ENCODE assay signal across 18 cellular contexts in genomic region chr10:95438781-95439180, GRCh38.
"Had no signal": no experiment of that assay in that cellular context is flagged by ENCODE, and none has a peak within 500 bp of the region (broad histone marks: within the 10 kb centered on the region; RNA-seq: fewer than 3 reads in every experiment).

No MANE protein-coding gene starts in this region.

- H3K36me3 ChIP-seq: breast epithelium, neutrophil had no signal

- H3K4me1 ChIP-seq: breast epithelium had no signal

- H3K9me3 ChIP-seq: breast epithelium, neutrophil, SK-N-SH, upper lobe of left lung had no signal

- H3K27ac ChIP-seq: breast epithelium, neutrophil had no signal

- H3K4me3 ChIP-seq: breast epithelium, upper lobe of left lung had no signal

- H3K27me3 ChIP-seq: breast epithelium, neutrophil, upper lobe of left lung had no signal

- DNase-seq: activated CD4-positive, alpha-beta T cell treated with anti-CD3 and anti-CD28 coated beads for 1 hour; activated CD4-positive, alpha-beta T cell treated with anti-CD3 and anti-CD28 coated beads, Interleukin-2, amount 50 U/mL, for 4 hours; activated naive CD4-positive, alpha-beta T cell; activated naive CD8-positive, alpha-beta T cell treated with anti-CD3 and anti-CD28 coated beads, Interleukin-2, amount 10 ng/mL, durations not matched to agents 7 days and 5 days; activated T-cell treated with anti-CD3 and anti-CD28 coated beads for 4 hours; foreskin fibroblast; left cardiac atrium; natural killer cell; retina; SK-N-SH; stimulated activated CD4-positive, alpha-beta T cell treated with anti-CD3 and anti-CD28 coated beads, Interleukin-2, amount 100 ng/mL, for 48 hours; stimulated activated naive B cell treated with anti-CD40 and anti-IgM and Interleukin-4, amounts not matched to agents 10 μg/mL and 1 μg/mL and 100 μg/mL, for 72 hours; substantia nigra; T-cell; T1000; upper lobe of left lung had no signal

- ATAC-seq: left cardiac atrium; natural killer cell; stimulated activated naive B cell treated with anti-CD40 and anti-IgM and Interleukin-4, amounts not matched to agents 10 μg/mL and 1 μg/mL and 100 μg/mL, for 72 hours; T-cell had no signal
